Comparison of ENCODE assay signal across 9 cellular contexts in the genomic region with DNA sequence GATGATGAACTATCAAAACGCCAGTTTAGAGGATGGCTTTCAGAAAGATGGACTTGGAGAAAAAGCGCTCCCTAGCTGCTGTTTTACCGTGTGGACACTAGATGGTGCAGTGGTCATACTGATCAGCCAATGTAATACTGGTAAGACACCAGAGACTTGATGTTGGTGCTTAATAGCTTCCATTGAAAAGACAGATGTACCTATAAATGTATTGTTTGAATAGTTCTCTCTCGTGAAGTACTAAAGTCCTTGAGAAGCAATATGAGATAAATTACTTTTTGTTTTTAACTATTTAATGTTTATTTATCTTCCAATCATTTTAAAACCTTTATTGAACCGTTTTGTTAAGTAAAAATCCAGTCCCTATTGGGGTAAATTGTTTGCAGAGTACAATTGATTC.
DNase-seq lines count a peak whose midpoint lies in the region; ATAC-seq and TF ChIP-seq lines count a peak whose summit lies in the region.
"Had no signal": no experiment of that assay in that cellular context is flagged by ENCODE, and none has a peak within 500 bp of the region (broad histone marks: within the 10 kb centered on the region; RNA-seq: fewer than 3 reads in every experiment).

No MANE protein-coding gene starts in this region.

- peak; percentile 59 for DNase-seq in NCI-H510A treated with DMSO at 0.1 percent for 48 hours (lab: John Stamatoyannopoulos, UW)
- no peak for DNase-seq in NCI-H510A (lab: John Stamatoyannopoulos, UW)
- DNase-seq in LHCN-M2 (ENCODE audit: low read depth) = peak; percentile 74
- peak; percentile 73 for DNase-seq in Panc1 (ENCODE audit: low read depth, low spot score)
- DNase-seq in activated naive CD8-positive, alpha-beta T cell treated with anti-CD3 and anti-CD28 coated beads, Interleukin-2, amount 10 ng/mL, durations not matched to agents 7 days and 5 days = no peak
- DNase-seq in Right ventricle myocardium superior = no peak
- DNase-seq in psoas muscle = no peak

- in situ Hi-C loops in Panc1 (cut with HindIII; ENCODE audit: low pct_unique_long_range_greater_than_20kb, low sequenced_read_pairs) = no loop called here

- H3K27me3 Mint-ChIP-seq in activated naive CD8-positive, alpha-beta T cell treated with anti-CD3 and anti-CD28 coated beads, Interleukin-2, amount 10 ng/mL, durations not matched to agents 7 days and 5 days = peaks cover 7% of the 10 kb centered on the region

- H3K9me3 ChIP-seq in Panc1 (ENCODE audit: control insufficient read depth, insufficient read depth, low read depth, low read length) = no peaks in the 10 kb centered on the region
- H3K9me3 ChIP-seq in psoas muscle = no peaks in the 10 kb centered on the region
- H3K9me3 ChIP-seq: BLaER1 had no signal

- CTCF ChIA-PET in Panc1 (lab: Charles Lee) = interaction anchor here (0.5 to 1.4 kb wide), 10 partner anchors 29 to 1194 kb away, joined by 3 to 7 read pairs (median 3); a partner anchor contains a TSS

- H3K4me1 ChIP-seq in Panc1 (ENCODE audit: control insufficient read depth, insufficient read depth, low read length) (peaks cover 8% of the 10 kb centered on the region; the same call in 1 of the 2 replicates), psoas muscle (no peaks in the 10 kb centered on the region)
- H3K4me1 ChIP-seq: BLaER1 had no signal

- H3K4me3 Mint-ChIP-seq in activated naive CD8-positive, alpha-beta T cell treated with anti-CD3 and anti-CD28 coated beads, Interleukin-2, amount 10 ng/mL, durations not matched to agents 7 days and 5 days = no peak overlapping the region

- peaks cover 3% of the 10 kb centered on the region for H3K36me3 Mint-ChIP-seq in activated naive CD8-positive, alpha-beta T cell treated with anti-CD3 and anti-CD28 coated beads, Interleukin-2, amount 10 ng/mL, durations not matched to agents 7 days and 5 days

- TF ChIP-seq CTCF in Panc1 (IDR thresholded peaks at IDR 0.05) = peak; percentile 83
- TF ChIP-seq CTCF in psoas muscle (IDR thresholded peaks at IDR 0.05) = peak; percentile 90

- H3K27me3 ChIP-seq in Panc1 (ENCODE audit: control insufficient read depth, insufficient read depth, low read length) (no peaks in the 10 kb centered on the region), psoas muscle (ENCODE audit: insufficient read depth in 3 of 3, low read length in 2 of 3) (no peaks in the 10 kb centered on the region)
- H3K27me3 ChIP-seq: BLaER1 had no signal

- POLR2A ChIA-PET in Panc1 (lab: Charles Lee) = no interaction called here
- POLR2A ChIA-PET in activated naive CD8-positive, alpha-beta T cell treated with anti-CD3 and anti-CD28 coated beads, Interleukin-2, amount 10 ng/mL, durations not matched to agents 7 days and 5 days (lab: Charles Lee) = interaction anchor here (0.7 to 1.1 kb wide), 3 partner anchors 268 to 479 kb away, joined by 3 read pairs; a partner anchor contains a TSS

- intact Hi-C loops in Panc1 (cut with micrococcal nuclease; ENCODE audit: unreplicated experiment) (loop anchor here (1.0 to 10.0 kb wide), 5 partner anchors 102 to 438 kb away; a partner anchor contains a TSS), Right ventricle myocardium superior (cut with DNase I) (loop anchor here (2.0 to 5.0 kb wide), 2 partner anchors 267 to 437 kb away; a partner anchor contains a TSS), psoas muscle (cut with DNase I) (loop anchor here (1.0 to 5.0 kb wide), 3 partner anchors 367 to 439 kb away; no protein-coding TSS in a partner anchor)

- H3K27ac Mint-ChIP-seq in activated naive CD8-positive, alpha-beta T cell treated with anti-CD3 and anti-CD28 coated beads, Interleukin-2, amount 10 ng/mL, durations not matched to agents 7 days and 5 days = no peak overlapping the region

- H3K27ac ChIP-seq in Panc1 (ENCODE audit: low read length) (peak overlapping the region; percentile 58; the same call in 1 of the 2 replicates), psoas muscle (no peak overlapping the region)
- H3K27ac ChIP-seq: BLaER1 had no signal

- WGBS in psoas muscle, 3 donors = 0 to 8% (median 1%) methylated on average over 5 of the region's 5 CpGs

- no TSS peak for BruUV-seq in Panc1 (replicated peaks; lab: Mats Ljungman, UMichigan)

- H3K9me3 Mint-ChIP-seq in activated naive CD8-positive, alpha-beta T cell treated with anti-CD3 and anti-CD28 coated beads, Interleukin-2, amount 10 ng/mL, durations not matched to agents 7 days and 5 days = no peaks in the 10 kb centered on the region

- no peaks in the 10 kb centered on the region for H3K36me3 ChIP-seq in Panc1 (ENCODE audit: control insufficient read depth, insufficient read depth, low read length)
- no peaks in the 10 kb centered on the region for H3K36me3 ChIP-seq in psoas muscle (ENCODE audit: insufficient read depth in 1 of 2, low read depth in 1 of 2)
- H3K36me3 ChIP-seq: BLaER1 had no signal

- H3K4me1 Mint-ChIP-seq in activated naive CD8-positive, alpha-beta T cell treated with anti-CD3 and anti-CD28 coated beads, Interleukin-2, amount 10 ng/mL, durations not matched to agents 7 days and 5 days = peaks cover 2% of the 10 kb centered on the region

- H3K4me3 ChIP-seq in Panc1 (ENCODE audit: low read depth in 2 of 2, low read length in 2 of 2) (no peak overlapping the region), psoas muscle (no peak overlapping the region)
- H3K4me3 ChIP-seq: BLaER1 had no signal

- ATAC-seq in GM21825 (IDR thresholded peaks at IDR 0.05; ENCODE audit: unreplicated experiment) (peak; percentile 89), Panc1 (peak; percentile 93), Right ventricle myocardium superior (ENCODE audit: poor library complexity) (peak; percentile 93), psoas muscle (peak; percentile 75 to 93 (median 86))
- peak; percentile 70 for ATAC-seq in activated naive CD8-positive, alpha-beta T cell treated with anti-CD3 and anti-CD28 coated beads, Interleukin-2, amount 10 ng/mL, durations not matched to agents 7 days and 5 days (ENCODE audit: low read depth)

Comparison
In these comparisons a context has a peak if more than half of its experiments do, and no peak if none do; other contexts are left out.
1. DNase-seq: peak in NCI-H510A treated with DMSO at 0.1 percent for 48 hours (single experiment), LHCN-M2 (single experiment) and Panc1 (single experiment); none in NCI-H510A (single experiment), activated naive CD8-positive, alpha-beta T cell treated with anti-CD3 and anti-CD28 coated beads, Interleukin-2, amount 10 ng/mL, durations not matched to agents 7 days and 5 days (single experiment), Right ventricle myocardium superior (single experiment) and psoas muscle (0 of 2).
2. Peak in every context shown above with its lines, with median percentiles within 50 percentile points of each other: ATAC-seq.